Comparison of ENCODE assay signal across 10 cellular contexts in genomic region chr14:99137913-99138571, GRCh38.
A peak's percentile ranks its signal among the peaks of the same experiment; 100 is the strongest.
DNase-seq lines count a peak whose midpoint lies in the region; ATAC-seq and TF ChIP-seq lines count a peak whose summit lies in the region.
"Had no signal": no experiment of that assay in that cellular context is flagged by ENCODE, and none has a peak within 500 bp of the region (broad histone marks: within the 10 kb centered on the region; RNA-seq: fewer than 3 reads in every experiment).

No MANE protein-coding gene starts in this region.

- no peaks in the 10 kb centered on the region for H3K36me3 Mint-ChIP-seq in activated naive CD8-positive, alpha-beta T cell treated with anti-CD3 and anti-CD28 coated beads, Interleukin-2, amount 10 ng/mL, durations not matched to agents 7 days and 5 days
- no peaks in the 10 kb centered on the region for H3K36me3 Mint-ChIP-seq in osteocyte (ENCODE audit: unreplicated experiment)
- H3K36me3 Mint-ChIP-seq: mesothelial cell of epicardium had no signal

- no peak overlapping the region for H2AFZ ChIP-seq in Karpas-422 (ENCODE audit: low read length)

- H3K9me3 Mint-ChIP-seq in activated naive CD8-positive, alpha-beta T cell treated with anti-CD3 and anti-CD28 coated beads, Interleukin-2, amount 10 ng/mL, durations not matched to agents 7 days and 5 days, result no peaks in the 10 kb centered on the region
- H3K9me3 Mint-ChIP-seq in osteocyte (ENCODE audit: unreplicated experiment), result no peaks in the 10 kb centered on the region
- H3K9me3 Mint-ChIP-seq: mesothelial cell of epicardium had no signal

- H3K27me3 Mint-ChIP-seq in activated naive CD8-positive, alpha-beta T cell treated with anti-CD3 and anti-CD28 coated beads, Interleukin-2, amount 10 ng/mL, durations not matched to agents 7 days and 5 days, result peaks cover 2% of the 10 kb centered on the region
- peaks cover 14% of the 10 kb centered on the region for H3K27me3 Mint-ChIP-seq in osteocyte (ENCODE audit: unreplicated experiment)

- peaks cover 8% of the 10 kb centered on the region for H3K4me1 Mint-ChIP-seq in activated naive CD8-positive, alpha-beta T cell treated with anti-CD3 and anti-CD28 coated beads, Interleukin-2, amount 10 ng/mL, durations not matched to agents 7 days and 5 days
- H3K4me1 Mint-ChIP-seq in osteocyte (ENCODE audit: unreplicated experiment), result no peaks in the 10 kb centered on the region

- no peaks in the 10 kb centered on the region for H3K9me2 ChIP-seq in Karpas-422 (replicated peaks; ENCODE audit: insufficient read depth, low read length)

- POLR2A ChIA-PET in activated naive CD8-positive, alpha-beta T cell treated with anti-CD3 and anti-CD28 coated beads, Interleukin-2, amount 10 ng/mL, durations not matched to agents 7 days and 5 days (lab: Charles Lee), result no interaction called here

- H4K20me1 ChIP-seq in Karpas-422 (ENCODE audit: insufficient read depth, low read depth, low read length), result no peaks in the 10 kb centered on the region

- no peak overlapping the region for H3K4me2 ChIP-seq in Karpas-422 (ENCODE audit: low read depth, low read length, poor library complexity, severe bottlenecking)

- no peaks in the 10 kb centered on the region for H3K36me3 ChIP-seq in Karpas-422 (ENCODE audit: insufficient read depth, low read length)

- H3K9me3 ChIP-seq in Karpas-422 (ENCODE audit: low read length), result no peaks in the 10 kb centered on the region

- no peak for TF ChIP-seq CTCF in osteocyte (IDR thresholded peaks at IDR 0.05)

- H3K79me2 ChIP-seq in Karpas-422 (ENCODE audit: low read length), result no peaks in the 10 kb centered on the region

- peak; percentile 62 for ATAC-seq in activated naive CD8-positive, alpha-beta T cell treated with anti-CD3 and anti-CD28 coated beads, Interleukin-2, amount 10 ng/mL, durations not matched to agents 7 days and 5 days (ENCODE audit: low read depth)
- ATAC-seq in GM21723 (IDR thresholded peaks at IDR 0.05; ENCODE audit: unreplicated experiment) (no peak), HG03342 (IDR thresholded peaks at IDR 0.05; ENCODE audit: unreplicated experiment) (no peak)

- no peak overlapping the region for H3K9ac ChIP-seq in Karpas-422 (ENCODE audit: low read length)

- peak overlapping the region; percentile 52 for H3K4me3 Mint-ChIP-seq in activated naive CD8-positive, alpha-beta T cell treated with anti-CD3 and anti-CD28 coated beads, Interleukin-2, amount 10 ng/mL, durations not matched to agents 7 days and 5 days
- no peak overlapping the region for H3K4me3 Mint-ChIP-seq in osteocyte (ENCODE audit: unreplicated experiment)
- H3K4me3 Mint-ChIP-seq: mesothelial cell of epicardium had no signal

- no peak overlapping the region for H3K27ac ChIP-seq in Karpas-422 (ENCODE audit: low read length)

- no peaks in the 10 kb centered on the region for H3K27me3 ChIP-seq in Karpas-422 (ENCODE audit: low read length)

- H3K27ac Mint-ChIP-seq in activated naive CD8-positive, alpha-beta T cell treated with anti-CD3 and anti-CD28 coated beads, Interleukin-2, amount 10 ng/mL, durations not matched to agents 7 days and 5 days, result peak overlapping the region; percentile 8
- no peak overlapping the region for H3K27ac Mint-ChIP-seq in osteocyte (ENCODE audit: unreplicated experiment)
- H3K27ac Mint-ChIP-seq: mesothelial cell of epicardium had no signal

- H3K4me1 ChIP-seq in Karpas-422 (ENCODE audit: low read length), result no peaks in the 10 kb centered on the region

- DNase-seq in NK-92 treated with Interleukin-12 subunit alpha and Interleukin-12 subunit beta, amount 100 ng/mL, for 24 hours (lab: John Stamatoyannopoulos, UW), result peak; percentile 19
- DNase-seq in NK-92 (lab: John Stamatoyannopoulos, UW; ENCODE audit: unreplicated experiment) (no peak), Karpas-422 (peak; percentile 72), osteocyte (ENCODE audit: extremely low spot score, unreplicated experiment) (peak; percentile 72), NCI-H69 (lab: John Stamatoyannopoulos, UW) (no peak)
- no peak for DNase-seq in activated naive CD8-positive, alpha-beta T cell treated with anti-CD3 and anti-CD28 coated beads, Interleukin-2, amount 10 ng/mL, durations not matched to agents 7 days and 5 days
- DNase-seq: ACHN had no signal

- no peak overlapping the region for H3K4me3 ChIP-seq in Karpas-422 (ENCODE audit: low read length)

Comparison
In these comparisons a context has a peak if more than half of its experiments do, and no peak if none do; other contexts are left out.
1. DNase-seq: peak in NK-92 treated with Interleukin-12 subunit alpha and Interleukin-12 subunit beta, amount 100 ng/mL, for 24 hours (single experiment), Karpas-422 (single experiment) and osteocyte (single experiment); none in NK-92 (single experiment), activated naive CD8-positive, alpha-beta T cell treated with anti-CD3 and anti-CD28 coated beads, Interleukin-2, amount 10 ng/mL, durations not matched to agents 7 days and 5 days (single experiment) and NCI-H69 (single experiment).